8 cellular contexts compared by ENCODE assay signal in genomic region chr19:15331419-15332310, GRCh38. TPM values are rescaled to one million over a fixed set of nuclear protein-coding genes. Genes with fewer than 3 reads are reported as not detected.
DNase-seq lines count a peak whose midpoint lies in the region; ATAC-seq and TF ChIP-seq lines count a peak whose summit lies in the region.

No MANE protein-coding gene starts in this region.

- TF ChIP-seq CTCF in vagina (IDR thresholded peaks at IDR 0.05), result no peak

- H3K4me1 Mint-ChIP-seq in activated naive CD8-positive, alpha-beta T cell treated with anti-CD3 and anti-CD28 coated beads, Interleukin-2, amount 10 ng/mL, durations not matched to agents 7 days and 5 days, result peaks cover 40% of the 10 kb centered on the region

- H3K27me3 ChIP-seq in rectal smooth muscle tissue (ENCODE audit: control insufficient read depth, insufficient read depth, low read length) (no peaks in the 10 kb centered on the region), vagina (no peaks in the 10 kb centered on the region)

- ATAC-seq in GM18867 (IDR thresholded peaks at IDR 0.05; ENCODE audit: unreplicated experiment) (peak; percentile 35), HG03439 (IDR thresholded peaks at IDR 0.05; ENCODE audit: unreplicated experiment) (peak; percentile 34), left ventricle myocardium superior (peak; percentile 23)
- ATAC-seq in activated naive CD8-positive, alpha-beta T cell treated with anti-CD3 and anti-CD28 coated beads, Interleukin-2, amount 10 ng/mL, durations not matched to agents 7 days and 5 days (ENCODE audit: low read depth), result peak; percentile 68

- peak overlapping the region; percentile 93 for H3K4me3 ChIP-seq in rectal smooth muscle tissue (ENCODE audit: low read length)
- peak overlapping the region; percentile 97 to 98 for H3K4me3 ChIP-seq in vagina

- peak overlapping the region; percentile 94 for H3K4me3 Mint-ChIP-seq in activated naive CD8-positive, alpha-beta T cell treated with anti-CD3 and anti-CD28 coated beads, Interleukin-2, amount 10 ng/mL, durations not matched to agents 7 days and 5 days

- no peaks in the 10 kb centered on the region for H3K27me3 Mint-ChIP-seq in activated naive CD8-positive, alpha-beta T cell treated with anti-CD3 and anti-CD28 coated beads, Interleukin-2, amount 10 ng/mL, durations not matched to agents 7 days and 5 days

- H3K36me3 ChIP-seq in rectal smooth muscle tissue (ENCODE audit: control insufficient read depth, insufficient read depth, low read length) (no peaks in the 10 kb centered on the region), vagina (no peaks in the 10 kb centered on the region)

- peak overlapping the region; percentile 91 for H3K27ac ChIP-seq in rectal smooth muscle tissue (ENCODE audit: low read depth, low read length)
- H3K27ac ChIP-seq in vagina, result peak overlapping the region; percentile 94

- peak overlapping the region; percentile 95 for H3K27ac Mint-ChIP-seq in activated naive CD8-positive, alpha-beta T cell treated with anti-CD3 and anti-CD28 coated beads, Interleukin-2, amount 10 ng/mL, durations not matched to agents 7 days and 5 days

- TF ChIP-seq POLR2A in vagina (IDR thresholded peaks at IDR 0.05), result no peak

- H3K9me3 ChIP-seq in vagina, result no peaks in the 10 kb centered on the region

- intact Hi-C loops in left ventricle myocardium superior (cut with micrococcal nuclease) (no loop called here), vagina (cut with DNase I) (loop anchor here (2.0 kb wide), 1 partner anchor 67 kb away; no protein-coding TSS in a partner anchor)

- H3K9me3 Mint-ChIP-seq in activated naive CD8-positive, alpha-beta T cell treated with anti-CD3 and anti-CD28 coated beads, Interleukin-2, amount 10 ng/mL, durations not matched to agents 7 days and 5 days, result no peaks in the 10 kb centered on the region

- peaks cover 18% of the 10 kb centered on the region for H3K36me3 Mint-ChIP-seq in activated naive CD8-positive, alpha-beta T cell treated with anti-CD3 and anti-CD28 coated beads, Interleukin-2, amount 10 ng/mL, durations not matched to agents 7 days and 5 days

- H3K4me1 ChIP-seq in rectal smooth muscle tissue (ENCODE audit: control insufficient read depth, insufficient read depth, low read length) (peaks cover 17% of the 10 kb centered on the region), vagina (peaks cover 63% of the 10 kb centered on the region)

- peak overlapping the region; percentile 84 for H3K9ac ChIP-seq in rectal smooth muscle tissue (ENCODE audit: low read length)

- POLR2A ChIA-PET in activated naive CD8-positive, alpha-beta T cell treated with anti-CD3 and anti-CD28 coated beads, Interleukin-2, amount 10 ng/mL, durations not matched to agents 7 days and 5 days (lab: Charles Lee), result interaction anchor here (0.9 to 3.0 kb wide), 9 partner anchors 13 to 814 kb away, joined by 3 to 27 read pairs (median 5); partner anchors contain the start of genes AKAP8, AKAP8L and DNAJB1

- DNase-seq in 8988T, result peak; percentile 63
- peak; percentile 29 for DNase-seq in SKM-1 treated with dmso at 0.1 percent for 144 hours (lab: John Stamatoyannopoulos, UW; ENCODE audit: unreplicated experiment)
- peak; percentile 80 for DNase-seq in activated naive CD8-positive, alpha-beta T cell treated with anti-CD3 and anti-CD28 coated beads, Interleukin-2, amount 10 ng/mL, durations not matched to agents 7 days and 5 days
- peak; percentile 76 for DNase-seq in left ventricle myocardium superior
- DNase-seq in vagina (ENCODE audit: extremely low spot score in 2 of 2), result no peak

RNA-seq across cellular contexts. Expression of gene BRD4, which starts 0.7 kb away (rescaled TPM):
- 100 to 1,000 TPM; 132 to 134 TPM for total RNA-seq in activated naive CD8-positive, alpha-beta T cell treated with anti-CD3 and anti-CD28 coated beads, Interleukin-2, amount 10 ng/mL, durations not matched to agents 7 days and 5 days
- 67.4 TPM for total RNA-seq in left ventricle myocardium superior
- total RNA-seq in vagina, result 53.0 TPM

RNA-seq across cellular contexts. Expression of gene AKAP8, which starts 47.9 kb away (rescaled TPM):
- 10 to 100 TPM; 57.4 to 59.1 TPM for total RNA-seq in activated naive CD8-positive, alpha-beta T cell treated with anti-CD3 and anti-CD28 coated beads, Interleukin-2, amount 10 ng/mL, durations not matched to agents 7 days and 5 days
- total RNA-seq in left ventricle myocardium superior (24.0 TPM), vagina (27.7 TPM)

Comparison
In these comparisons a context has a peak if more than half of its experiments do, and no peak if none do; other contexts are left out.
1. DNase-seq: peak in 8988T (single experiment), SKM-1 treated with dmso at 0.1 percent for 144 hours (single experiment), activated naive CD8-positive, alpha-beta T cell treated with anti-CD3 and anti-CD28 coated beads, Interleukin-2, amount 10 ng/mL, durations not matched to agents 7 days and 5 days (single experiment) and left ventricle myocardium superior (single experiment); none in vagina (0 of 2).
2. Peak in every context shown above with its lines, with median percentiles within 50 percentile points of each other: ATAC-seq.